ENCODE assay signal across 18 cellular contexts in the genomic region with DNA sequence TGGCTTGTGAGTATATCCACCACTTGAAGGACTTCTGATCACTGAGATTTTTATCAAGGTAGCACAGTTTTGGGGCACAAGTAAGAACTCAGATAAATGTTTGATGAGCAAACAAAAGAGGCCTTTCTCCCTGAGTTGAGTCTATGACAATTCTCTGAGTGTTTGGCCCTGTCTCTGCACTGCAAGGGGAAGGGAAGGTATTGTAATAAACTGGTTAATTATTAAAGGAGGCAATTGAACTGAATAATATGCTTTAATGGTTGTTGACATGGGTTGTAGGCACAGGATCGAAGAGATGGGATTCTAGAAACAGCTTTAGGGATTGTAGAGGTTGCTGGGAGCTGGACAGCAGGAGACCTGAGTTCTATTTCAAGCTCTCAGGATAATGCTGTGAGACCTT.
DNase-seq lines count a peak whose midpoint lies in the region; ATAC-seq, FAIRE-seq and TF ChIP-seq lines count a peak whose summit lies in the region.
"Had no signal": no experiment of that assay in that cellular context is flagged by ENCODE, and none has a peak within 500 bp of the region (broad histone marks: within the 10 kb centered on the region; RNA-seq: fewer than 3 reads in every experiment).

No MANE protein-coding gene starts in this region.

- TF ChIP-seq CTCF in HepG2 (CRISPR knock-in tag; IDR thresholded peaks at IDR 0.05) (no peak), right lobe of liver (IDR thresholded peaks at IDR 0.05) (no peak), VCaP (conservative IDR thresholded peaks at IDR 0.05) (no peak), nephron (IDR thresholded peaks at IDR 0.05; ENCODE audit: unreplicated experiment in 3 of 3) (no peak), glutamatergic neuron (IDR thresholded peaks at IDR 0.05; ENCODE audit: partially characterized antibody, unreplicated experiment) (no peak), omental fat pad (IDR thresholded peaks at IDR 0.05) (no peak)

- no peaks in the 10 kb centered on the region for H3K27me3 ChIP-seq in HepG2 (ENCODE audit: control insufficient read depth in 1 of 2, insufficient read depth in 2 of 2, low read length in 2 of 2)
- no peaks in the 10 kb centered on the region for H3K27me3 ChIP-seq in right lobe of liver
- H3K27me3 ChIP-seq: BLaER1 treated with 17β-estradiol and CSF1 and Interleukin-3, amounts not matched to agents 10 nM and 100 nM had no signal

- peak; percentile 44 for DNase-seq in HepG2 (ENCODE audit: low spot score)
- DNase-seq in right lobe of liver, result no peak
- DNase-seq in glutamatergic neuron, result no peak
- DNase-seq in NCI-H1694 treated with DMSO at 0.1 percent for 48 hours (lab: John Stamatoyannopoulos, UW), result no peak
- DNase-seq in omental fat pad (ENCODE audit: low spot score), result no peak
- no peak for DNase-seq in NCI-H446 (lab: John Stamatoyannopoulos, UW)
- DNase-seq: 8988T; ACHN; CD4-positive, CD25-positive, alpha-beta regulatory T cell; DND-41; GDM1; H7 had no signal

- H3K4me2 ChIP-seq in HepG2 (ENCODE audit: low read depth, low read length), result no peak overlapping the region
- H3K4me2 ChIP-seq: BLaER1 treated with 17β-estradiol and CSF1 and Interleukin-3, amounts not matched to agents 10 nM and 100 nM; GM23338 had no signal

- H3K9me3 Mint-ChIP-seq in nephron (no peaks in the 10 kb centered on the region), glutamatergic neuron (ENCODE audit: unreplicated experiment) (peaks cover 3% of the 10 kb centered on the region)
- H3K9me3 Mint-ChIP-seq: GM23338 had no signal

- peak; percentile 66 for ATAC-seq in HepG2
- ATAC-seq in right lobe of liver, result no peak
- ATAC-seq in omental fat pad (ENCODE audit: low FRiP score), result no peak
- ATAC-seq: GM23338 had no signal

- H3K27me3 Mint-ChIP-seq in nephron (ENCODE audit: low read depth), result peaks cover 9% of the 10 kb centered on the region
- no peaks in the 10 kb centered on the region for H3K27me3 Mint-ChIP-seq in glutamatergic neuron (ENCODE audit: unreplicated experiment)

- TF ChIP-seq RAD21 in HepG2 (CRISPR knock-in tag; IDR thresholded peaks at IDR 0.05), result no peak

- intact Hi-C loops in HepG2 (cut with micrococcal nuclease; ENCODE audit: unreplicated experiment) (no loop called here), right lobe of liver (cut with DNase I) (no loop called here)

- CTCF ChIA-PET in HepG2 (lab: Yijun Ruan, JAX; ENCODE audit: low intra/inter-chr PET ratio, low total read pairs), result no interaction called here

- H3K9me3 ChIP-seq in HepG2 (ENCODE audit: low read length), result no peaks in the 10 kb centered on the region
- H3K9me3 ChIP-seq in right lobe of liver, result no peaks in the 10 kb centered on the region
- H3K9me3 ChIP-seq: BLaER1 treated with 17β-estradiol and CSF1 and Interleukin-3, amounts not matched to agents 10 nM and 100 nM had no signal

- H3K9ac ChIP-seq in HepG2 (ENCODE audit: insufficient read depth, low read depth, low read length), result no peak overlapping the region
- H3K9ac ChIP-seq: BLaER1 treated with 17β-estradiol and CSF1 and Interleukin-3, amounts not matched to agents 10 nM and 100 nM had no signal

- TF ChIP-seq EP300 in HepG2 (IDR thresholded peaks at IDR 0.05; ENCODE audit: low read depth in 2 of 2, low read length in 2 of 2) (no peak), HepG2 (CRISPR knock-in tag; IDR thresholded peaks at IDR 0.05; ENCODE audit: borderline replicate concordance) (no peak)

- H3K27ac ChIP-seq in HepG2 (ENCODE audit: extremely low read length, insufficient read depth, low read length), result no peak overlapping the region
- H3K27ac ChIP-seq in right lobe of liver, result no peak overlapping the region
- peak overlapping the region; percentile 74 for H3K27ac ChIP-seq in VCaP
- H3K27ac ChIP-seq: BLaER1 treated with 17β-estradiol and CSF1 and Interleukin-3, amounts not matched to agents 10 nM and 100 nM had no signal

- H3K4me1 Mint-ChIP-seq in nephron, result peaks cover under 1% of the 10 kb centered on the region
- H3K4me1 Mint-ChIP-seq in glutamatergic neuron (ENCODE audit: low read depth, unreplicated experiment), result peaks cover 2% of the 10 kb centered on the region
- H3K4me1 Mint-ChIP-seq: CD4-positive, CD25-positive, alpha-beta regulatory T cell; GM23338 had no signal

- H3K4me3 ChIP-seq in HepG2 (replicated peaks in 1 of 3; ENCODE audit: insufficient read depth in 1 of 3, low read depth in 2 of 3, low read length in 3 of 3) (no peak overlapping the region), right lobe of liver (no peak overlapping the region)
- H3K4me3 ChIP-seq: BLaER1 treated with 17β-estradiol and CSF1 and Interleukin-3, amounts not matched to agents 10 nM and 100 nM; GM23338 had no signal

- H3K4me1 ChIP-seq in HepG2 (ENCODE audit: insufficient read depth, low read length) (peaks cover 8% of the 10 kb centered on the region; the same call in 1 of the 2 replicates), right lobe of liver (no peaks in the 10 kb centered on the region)
- H3K4me1 ChIP-seq: BLaER1 treated with 17β-estradiol and CSF1 and Interleukin-3, amounts not matched to agents 10 nM and 100 nM had no signal

- H2AFZ ChIP-seq in HepG2 (ENCODE audit: low read length), result no peak overlapping the region
- H2AFZ ChIP-seq: GM23338 had no signal

- POLR2A ChIA-PET in HepG2 (lab: Yijun Ruan, JAX), result no interaction called here

- no peak for TF ChIP-seq POLR2A in HepG2 (IDR thresholded peaks at IDR 0.05; ENCODE audit: insufficient read depth in 1 of 2, low read depth in 2 of 2, low read length in 2 of 2)
- no peak for TF ChIP-seq POLR2A in right lobe of liver (IDR thresholded peaks at IDR 0.05)

- FAIRE-seq in HepG2 (lab: Jason Lieb, UNC), result no peak
- FAIRE-seq: GM12892, HTR-8/SVneo had no signal

- no peaks in the 10 kb centered on the region for H4K20me1 ChIP-seq in HepG2 (ENCODE audit: insufficient read depth, low read length)
- H4K20me1 ChIP-seq: BLaER1 treated with 17β-estradiol and CSF1 and Interleukin-3, amounts not matched to agents 10 nM and 100 nM had no signal

- H3K36me3 Mint-ChIP-seq in nephron (ENCODE audit: low read depth) (no peaks in the 10 kb centered on the region), glutamatergic neuron (ENCODE audit: unreplicated experiment) (peaks cover 5% of the 10 kb centered on the region)
- H3K36me3 Mint-ChIP-seq: CD4-positive, CD25-positive, alpha-beta regulatory T cell had no signal

- in situ Hi-C loops in HepG2 (cut with HindIII; ENCODE audit: extremely low pct_ligation_motif_present, low pct_unique_long_range_greater_than_20kb), result no loop called here

- no TSS peak for BruUV-seq in HepG2 (replicated peaks; lab: Mats Ljungman, UMichigan)

- H3K4me3 Mint-ChIP-seq in nephron (no peak overlapping the region), glutamatergic neuron (ENCODE audit: unreplicated experiment) (no peak overlapping the region)
- H3K4me3 Mint-ChIP-seq: CD4-positive, CD25-positive, alpha-beta regulatory T cell; GM23338 had no signal

- WGBS in HepG2 (ENCODE audit: low lambda C conversion rate), result 0% methylated on average over 1 of the region's 1 CpG
- 18% methylated on average over 1 of the region's 1 CpG for WGBS in right lobe of liver (ENCODE audit: insufficient coverage, low coverage, low lambda C conversion rate, missing lambda C conversion rate)

- peak overlapping the region in 2 of 3 experiments; percentile 4 to 18 for H3K27ac Mint-ChIP-seq in nephron
- H3K27ac Mint-ChIP-seq in glutamatergic neuron (ENCODE audit: unreplicated experiment), result no peak overlapping the region
- H3K27ac Mint-ChIP-seq: CD4-positive, CD25-positive, alpha-beta regulatory T cell; GM23338 had no signal

- no peaks in the 10 kb centered on the region for H3K36me3 ChIP-seq in HepG2 (replicated peaks in 1 of 2; ENCODE audit: control insufficient read depth in 1 of 2, insufficient read depth in 2 of 2, low read length in 2 of 2)
- no peaks in the 10 kb centered on the region for H3K36me3 ChIP-seq in right lobe of liver
- H3K36me3 ChIP-seq: BLaER1 treated with 17β-estradiol and CSF1 and Interleukin-3, amounts not matched to agents 10 nM and 100 nM had no signal

- no peaks in the 10 kb centered on the region for H3K79me2 ChIP-seq in HepG2 (ENCODE audit: insufficient read depth, low read length)

TF ChIP-seq in HepG2, 621 proteins besides CTCF, POLR2A, EP300 and RAD21 (continues in another document):
- TF ChIP-seq ZNF790 (CRISPR knock-in tag; IDR thresholded peaks at IDR 0.05; ENCODE audit: borderline replicate concordance) (no peak), MED1 (CRISPR knock-in tag; IDR thresholded peaks at IDR 0.05) (no peak)
- TF ChIP-seq, protein P1, sequence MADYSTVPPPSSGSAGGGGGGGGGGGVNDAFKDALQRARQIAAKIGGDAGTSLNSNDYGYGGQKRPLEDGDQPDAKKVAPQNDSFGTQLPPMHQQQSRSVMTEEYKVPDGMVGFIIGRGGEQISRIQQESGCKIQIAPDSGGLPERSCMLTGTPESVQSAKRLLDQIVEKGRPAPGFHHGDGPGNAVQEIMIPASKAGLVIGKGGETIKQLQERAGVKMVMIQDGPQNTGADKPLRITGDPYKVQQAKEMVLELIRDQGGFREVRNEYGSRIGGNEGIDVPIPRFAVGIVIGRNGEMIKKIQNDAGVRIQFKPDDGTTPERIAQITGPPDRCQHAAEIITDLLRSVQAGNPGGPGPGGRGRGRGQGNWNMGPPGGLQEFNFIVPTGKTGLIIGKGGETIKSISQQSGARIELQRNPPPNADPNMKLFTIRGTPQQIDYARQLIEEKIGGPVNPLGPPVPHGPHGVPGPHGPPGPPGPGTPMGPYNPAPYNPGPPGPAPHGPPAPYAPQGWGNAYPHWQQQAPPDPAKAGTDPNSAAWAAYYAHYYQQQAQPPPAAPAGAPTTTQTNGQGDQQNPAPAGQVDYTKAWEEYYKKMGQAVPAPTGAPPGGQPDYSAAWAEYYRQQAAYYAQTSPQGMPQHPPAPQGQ (CRISPR knock-in tag; IDR thresholded peaks at IDR 0.05; ENCODE audit: borderline replicate concordance), result no peak
- TF ChIP-seq, protein P2, sequence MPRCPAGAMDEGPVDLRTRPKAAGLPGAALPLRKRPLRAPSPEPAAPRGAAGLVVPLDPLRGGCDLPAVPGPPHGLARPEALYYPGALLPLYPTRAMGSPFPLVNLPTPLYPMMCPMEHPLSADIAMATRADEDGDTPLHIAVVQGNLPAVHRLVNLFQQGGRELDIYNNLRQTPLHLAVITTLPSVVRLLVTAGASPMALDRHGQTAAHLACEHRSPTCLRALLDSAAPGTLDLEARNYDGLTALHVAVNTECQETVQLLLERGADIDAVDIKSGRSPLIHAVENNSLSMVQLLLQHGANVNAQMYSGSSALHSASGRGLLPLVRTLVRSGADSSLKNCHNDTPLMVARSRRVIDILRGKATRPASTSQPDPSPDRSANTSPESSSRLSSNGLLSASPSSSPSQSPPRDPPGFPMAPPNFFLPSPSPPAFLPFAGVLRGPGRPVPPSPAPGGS (CRISPR knock-in tag; IDR thresholded peaks at IDR 0.05), result no peak
